In genomic region chr4:80500593-80500992, GRCh38 we compare ENCODE assay signal across 1 cellular context.
TF ChIP-seq lines count a peak whose summit lies in the region.

No MANE protein-coding gene starts in this region.

TF ChIP-seq in GM23338, 12 proteins besides CTCF, POLR2A, EP300 and RAD21:
- TF ChIP-seq, protein P1, sequence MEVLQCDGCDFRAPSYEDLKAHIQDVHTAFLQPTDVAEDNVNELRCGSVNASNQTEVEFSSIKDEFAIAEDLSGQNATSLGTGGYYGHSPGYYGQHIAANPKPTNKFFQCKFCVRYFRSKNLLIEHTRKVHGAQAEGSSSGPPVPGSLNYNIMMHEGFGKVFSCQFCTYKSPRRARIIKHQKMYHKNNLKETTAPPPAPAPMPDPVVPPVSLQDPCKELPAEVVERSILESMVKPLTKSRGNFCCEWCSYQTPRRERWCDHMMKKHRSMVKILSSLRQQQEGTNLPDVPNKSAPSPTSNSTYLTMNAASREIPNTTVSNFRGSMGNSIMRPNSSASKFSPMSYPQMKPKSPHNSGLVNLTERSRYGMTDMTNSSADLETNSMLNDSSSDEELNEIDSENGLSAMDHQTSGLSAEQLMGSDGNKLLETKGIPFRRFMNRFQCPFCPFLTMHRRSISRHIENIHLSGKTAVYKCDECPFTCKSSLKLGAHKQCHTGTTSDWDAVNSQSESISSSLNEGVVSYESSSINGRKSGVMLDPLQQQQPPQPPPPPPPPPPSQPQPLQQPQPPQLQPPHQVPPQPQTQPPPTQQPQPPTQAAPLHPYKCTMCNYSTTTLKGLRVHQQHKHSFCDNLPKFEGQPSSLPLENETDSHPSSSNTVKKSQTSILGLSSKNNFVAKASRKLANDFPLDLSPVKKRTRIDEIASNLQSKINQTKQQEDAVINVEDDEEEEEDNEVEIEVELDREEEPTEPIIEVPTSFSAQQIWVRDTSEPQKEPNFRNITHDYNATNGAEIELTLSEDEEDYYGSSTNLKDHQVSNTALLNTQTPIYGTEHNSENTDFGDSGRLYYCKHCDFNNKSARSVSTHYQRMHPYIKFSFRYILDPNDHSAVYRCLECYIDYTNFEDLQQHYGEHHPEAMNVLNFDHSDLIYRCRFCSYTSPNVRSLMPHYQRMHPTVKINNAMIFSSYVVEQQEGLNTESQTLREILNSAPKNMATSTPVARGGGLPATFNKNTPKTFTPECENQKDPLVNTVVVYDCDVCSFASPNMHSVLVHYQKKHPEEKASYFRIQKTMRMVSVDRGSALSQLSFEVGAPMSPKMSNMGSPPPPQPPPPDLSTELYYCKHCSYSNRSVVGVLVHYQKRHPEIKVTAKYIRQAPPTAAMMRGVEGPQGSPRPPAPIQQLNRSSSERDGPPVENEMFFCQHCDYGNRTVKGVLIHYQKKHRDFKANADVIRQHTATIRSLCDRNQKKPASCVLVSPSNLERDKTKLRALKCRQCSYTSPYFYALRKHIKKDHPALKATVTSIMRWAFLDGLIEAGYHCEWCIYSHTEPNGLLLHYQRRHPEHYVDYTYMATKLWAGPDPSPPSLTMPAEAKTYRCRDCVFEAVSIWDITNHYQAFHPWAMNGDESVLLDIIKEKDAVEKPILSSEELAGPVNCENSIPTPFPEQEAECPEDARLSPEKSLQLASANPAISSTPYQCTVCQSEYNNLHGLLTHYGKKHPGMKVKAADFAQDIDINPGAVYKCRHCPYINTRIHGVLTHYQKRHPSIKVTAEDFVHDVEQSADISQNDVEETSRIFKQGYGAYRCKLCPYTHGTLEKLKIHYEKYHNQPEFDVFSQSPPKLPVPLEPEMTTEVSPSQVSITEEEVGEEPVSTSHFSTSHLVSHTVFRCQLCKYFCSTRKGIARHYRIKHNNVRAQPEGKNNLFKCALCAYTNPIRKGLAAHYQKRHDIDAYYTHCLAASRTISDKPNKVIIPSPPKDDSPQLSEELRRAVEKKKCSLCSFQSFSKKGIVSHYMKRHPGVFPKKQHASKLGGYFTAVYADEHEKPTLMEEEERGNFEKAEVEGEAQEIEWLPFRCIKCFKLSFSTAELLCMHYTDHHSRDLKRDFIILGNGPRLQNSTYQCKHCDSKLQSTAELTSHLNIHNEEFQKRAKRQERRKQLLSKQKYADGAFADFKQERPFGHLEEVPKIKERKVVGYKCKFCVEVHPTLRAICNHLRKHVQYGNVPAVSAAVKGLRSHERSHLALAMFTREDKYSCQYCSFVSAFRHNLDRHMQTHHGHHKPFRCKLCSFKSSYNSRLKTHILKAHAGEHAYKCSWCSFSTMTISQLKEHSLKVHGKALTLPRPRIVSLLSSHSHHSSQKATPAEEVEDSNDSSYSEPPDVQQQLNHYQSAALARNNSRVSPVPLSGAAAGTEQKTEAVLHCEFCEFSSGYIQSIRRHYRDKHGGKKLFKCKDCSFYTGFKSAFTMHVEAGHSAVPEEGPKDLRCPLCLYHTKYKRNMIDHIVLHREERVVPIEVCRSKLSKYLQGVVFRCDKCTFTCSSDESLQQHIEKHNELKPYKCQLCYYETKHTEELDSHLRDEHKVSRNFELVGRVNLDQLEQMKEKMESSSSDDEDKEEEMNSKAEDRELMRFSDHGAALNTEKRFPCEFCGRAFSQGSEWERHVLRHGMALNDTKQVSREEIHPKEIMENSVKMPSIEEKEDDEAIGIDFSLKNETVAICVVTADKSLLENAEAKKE (CRISPR knock-in tag; IDR thresholded peaks at IDR 0.05): no peak
- TF ChIP-seq ZNF114 (CRISPR knock-in tag; IDR thresholded peaks at IDR 0.05) (no peak), STAT1 (IDR thresholded peaks at IDR 0.05; ENCODE audit: unreplicated experiment) (no peak), JUNB (IDR thresholded peaks at IDR 0.05; ENCODE audit: unreplicated experiment) (no peak), NANOG (IDR thresholded peaks at IDR 0.05; ENCODE audit: borderline replicate concordance) (no peak), ETS1 (IDR thresholded peaks at IDR 0.05) (no peak), EZH2 (IDR thresholded peaks at IDR 0.05; ENCODE audit: low read depth, unreplicated experiment) (no peak), POLR2AphosphoS5 (IDR thresholded peaks at IDR 0.05; ENCODE audit: low read depth) (no peak), EZH2phosphoT487 (IDR thresholded peaks at IDR 0.05; ENCODE audit: unreplicated experiment) (no peak), ZNF331 (CRISPR knock-in tag; IDR thresholded peaks at IDR 0.05; ENCODE audit: low read depth) (no peak), CREB1 (CRISPR knock-in tag; IDR thresholded peaks at IDR 0.05; ENCODE audit: low read depth) (no peak)
- TF ChIP-seq, protein P2, sequence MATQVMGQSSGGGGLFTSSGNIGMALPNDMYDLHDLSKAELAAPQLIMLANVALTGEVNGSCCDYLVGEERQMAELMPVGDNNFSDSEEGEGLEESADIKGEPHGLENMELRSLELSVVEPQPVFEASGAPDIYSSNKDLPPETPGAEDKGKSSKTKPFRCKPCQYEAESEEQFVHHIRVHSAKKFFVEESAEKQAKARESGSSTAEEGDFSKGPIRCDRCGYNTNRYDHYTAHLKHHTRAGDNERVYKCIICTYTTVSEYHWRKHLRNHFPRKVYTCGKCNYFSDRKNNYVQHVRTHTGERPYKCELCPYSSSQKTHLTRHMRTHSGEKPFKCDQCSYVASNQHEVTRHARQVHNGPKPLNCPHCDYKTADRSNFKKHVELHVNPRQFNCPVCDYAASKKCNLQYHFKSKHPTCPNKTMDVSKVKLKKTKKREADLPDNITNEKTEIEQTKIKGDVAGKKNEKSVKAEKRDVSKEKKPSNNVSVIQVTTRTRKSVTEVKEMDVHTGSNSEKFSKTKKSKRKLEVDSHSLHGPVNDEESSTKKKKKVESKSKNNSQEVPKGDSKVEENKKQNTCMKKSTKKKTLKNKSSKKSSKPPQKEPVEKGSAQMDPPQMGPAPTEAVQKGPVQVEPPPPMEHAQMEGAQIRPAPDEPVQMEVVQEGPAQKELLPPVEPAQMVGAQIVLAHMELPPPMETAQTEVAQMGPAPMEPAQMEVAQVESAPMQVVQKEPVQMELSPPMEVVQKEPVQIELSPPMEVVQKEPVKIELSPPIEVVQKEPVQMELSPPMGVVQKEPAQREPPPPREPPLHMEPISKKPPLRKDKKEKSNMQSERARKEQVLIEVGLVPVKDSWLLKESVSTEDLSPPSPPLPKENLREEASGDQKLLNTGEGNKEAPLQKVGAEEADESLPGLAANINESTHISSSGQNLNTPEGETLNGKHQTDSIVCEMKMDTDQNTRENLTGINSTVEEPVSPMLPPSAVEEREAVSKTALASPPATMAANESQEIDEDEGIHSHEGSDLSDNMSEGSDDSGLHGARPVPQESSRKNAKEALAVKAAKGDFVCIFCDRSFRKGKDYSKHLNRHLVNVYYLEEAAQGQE (IDR thresholded peaks at IDR 0.05; ENCODE audit: unreplicated experiment): no peak
